Comparison of ENCODE assay signal across 14 cellular contexts in genomic region chr7:5492249-5493020, GRCh38. TPM values are rescaled to one million over a fixed set of nuclear protein-coding genes. Genes with fewer than 3 reads are reported as not detected.
DNase-seq lines count a peak whose midpoint lies in the region; ATAC-seq and TF ChIP-seq lines count a peak whose summit lies in the region.
"Had no signal": no experiment of that assay in that cellular context is flagged by ENCODE, and none has a peak within 500 bp of the region (broad histone marks: within the 10 kb centered on the region; RNA-seq: fewer than 3 reads in every experiment).

No MANE protein-coding gene starts in this region.

- no peak overlapping the region for H2BK5ac ChIP-seq in mesenchymal stem cell (ENCODE audit: low read depth, low read length, poor library complexity, severe bottlenecking)

- DNase-seq in A673 (ENCODE audit: low spot score) (peak; percentile 46), cerebellar nuclear complex (lab: John Stamatoyannopoulos, UW) (peak; percentile 45 to 79), mesenchymal stem cell (no peak), ascending aorta (ENCODE audit: low spot score in 2 of 2) (no peak)
- no peak for DNase-seq in stimulated activated CD4-positive, alpha-beta T cell treated with anti-CD3 and anti-CD28 coated beads, Interleukin-4, amount 100 ng/mL, for 24 hours
- DNase-seq: effector memory CD4-positive, alpha-beta T cell; MG63; NCI-H187 treated with DMSO at 0.1 percent for 48 hours; stimulated activated naive CD4-positive, alpha-beta T cell; T-helper 1 cell had no signal

- peak overlapping the region in 1 of 2 experiments; percentile 22 for H2BK12ac ChIP-seq in mesenchymal stem cell (ENCODE audit: low read length in 2 of 2)

- POLR2A ChIA-PET in A673 (lab: Charles Lee; ENCODE audit: low non-redundant PET), result no interaction called here

- H3K27me3 ChIP-seq in A673 (replicated peaks; ENCODE audit: insufficient read depth, low read depth, low read length, poor library complexity), result no peaks in the 10 kb centered on the region
- H3K27me3 ChIP-seq in HUES64 (ENCODE audit: insufficient read depth, low read length), result no peaks in the 10 kb centered on the region
- no peaks in the 10 kb centered on the region for H3K27me3 ChIP-seq in mesenchymal stem cell (ENCODE audit: control insufficient read depth in 1 of 2, insufficient read depth in 1 of 2, low read length in 2 of 2)
- no peaks in the 10 kb centered on the region for H3K27me3 ChIP-seq in ascending aorta
- H3K27me3 ChIP-seq: MG63 had no signal

- peaks cover 26% of the 10 kb centered on the region for H3K79me1 ChIP-seq in mesenchymal stem cell (replicated peaks; ENCODE audit: low read length, poor library complexity, severe bottlenecking)

- H3K9me3 ChIP-seq in A673 (ENCODE audit: low read depth, low read length, poor library complexity, severe bottlenecking) (no peaks in the 10 kb centered on the region), HUES64 (ENCODE audit: insufficient read depth, low read depth, low read length) (no peaks in the 10 kb centered on the region), mesenchymal stem cell (ENCODE audit: control insufficient read depth, low read length) (no peaks in the 10 kb centered on the region), ascending aorta (no peaks in the 10 kb centered on the region)
- H3K9me3 ChIP-seq: A549, MG63 had no signal

- H2AK5ac ChIP-seq in mesenchymal stem cell (ENCODE audit: low read length, severe bottlenecking), result peak overlapping the region; percentile 30

- H3K4me1 ChIP-seq in A673 (ENCODE audit: insufficient read depth, low read length, poor library complexity, severe bottlenecking) (peaks cover 14% of the 10 kb centered on the region), HUES64 (ENCODE audit: insufficient read depth, low read length) (peaks cover 7% of the 10 kb centered on the region; the same call in 1 of the 2 replicates), mesenchymal stem cell (ENCODE audit: control insufficient read depth, insufficient read depth, low read depth, low read length) (peaks cover 33% of the 10 kb centered on the region), ascending aorta (peaks cover 9 to 16% of the 10 kb centered on the region in 2 donors)

- no peak overlapping the region for H3K18ac ChIP-seq in mesenchymal stem cell (ENCODE audit: low read depth in 1 of 2, low read length in 2 of 2)

- intact Hi-C loops in A673 (cut with micrococcal nuclease; ENCODE audit: unreplicated experiment), result no loop called here
- intact Hi-C loops in ascending aorta (cut with DNase I), result no loop called here

- no peak overlapping the region for H2BK120ac ChIP-seq in mesenchymal stem cell (ENCODE audit: low read depth, low read length)

- H3K23ac ChIP-seq in mesenchymal stem cell (ENCODE audit: low read length in 2 of 2), result no peak overlapping the region

- CTCF ChIA-PET in A673 (lab: Charles Lee), result no interaction called here

- TF ChIP-seq CTCF in A673 (conservative IDR thresholded peaks at IDR 0.05; ENCODE audit: low read depth, low read length) (no peak), ascending aorta (IDR thresholded peaks at IDR 0.05) (no peak)

- ATAC-seq in HG03432 (IDR thresholded peaks at IDR 0.05; ENCODE audit: unreplicated experiment) (no peak), GM21528 (IDR thresholded peaks at IDR 0.05; ENCODE audit: low FRiP score, unreplicated experiment) (no peak)
- ATAC-seq: A549 had no signal

- no peak overlapping the region for H2BK15ac ChIP-seq in mesenchymal stem cell (ENCODE audit: low read depth, poor library complexity, severe bottlenecking)

- no peak overlapping the region for H2AFZ ChIP-seq in mesenchymal stem cell (ENCODE audit: low read depth, low read length)

- H4K91ac ChIP-seq in mesenchymal stem cell (ENCODE audit: low read length), result peak overlapping the region; percentile 49

- H3K14ac ChIP-seq in mesenchymal stem cell (ENCODE audit: low read length in 2 of 2), result peak overlapping the region in 1 of 2 experiments; percentile 29

- no TSS peak for BruUV-seq in A673 (replicated peaks; lab: Mats Ljungman, UMichigan)

- H3K4me3 ChIP-seq in A673 (ENCODE audit: low read depth, low read length, poor library complexity, severe bottlenecking) (no peak overlapping the region), HUES64 (ENCODE audit: low read length) (no peak overlapping the region), mesenchymal stem cell (ENCODE audit: insufficient read depth in 1 of 2, low read depth in 1 of 2, low read length in 2 of 2) (no peak overlapping the region), ascending aorta (no peak overlapping the region)
- H3K4me3 ChIP-seq: A549, MG63 had no signal

- H3K4ac ChIP-seq in mesenchymal stem cell (ENCODE audit: low read depth in 1 of 2, low read length in 2 of 2), result no peak overlapping the region

- WGBS in HUES64, result 77% methylated on average over 14 of the region's 19 CpGs
- 79% methylated on average over 15 of the region's 19 CpGs for WGBS in mesenchymal stem cell

- H4K8ac ChIP-seq in mesenchymal stem cell (ENCODE audit: low read length), result peak overlapping the region; percentile 27

- no peak overlapping the region; the same call in 1 of the 2 replicates for H3K9ac ChIP-seq in HUES64 (ENCODE audit: low read depth, low read length)
- no peak overlapping the region for H3K9ac ChIP-seq in mesenchymal stem cell (ENCODE audit: low read length)

- H3K27ac ChIP-seq in A673 (ENCODE audit: low read depth, low read length, poor library complexity, severe bottlenecking), result peak overlapping the region; percentile 62
- peak overlapping the region; percentile 1; the same call in 1 of the 2 replicates for H3K27ac ChIP-seq in HUES64 (ENCODE audit: low read depth, low read length)
- H3K27ac ChIP-seq in mesenchymal stem cell (ENCODE audit: low read length, poor library complexity, severe bottlenecking), result no peak overlapping the region
- H3K27ac ChIP-seq in ascending aorta, result no peak overlapping the region
- H3K27ac ChIP-seq: A549 had no signal

- H3K36me3 ChIP-seq in A673 (ENCODE audit: insufficient read depth, low read length, poor library complexity, severe bottlenecking), result no peaks in the 10 kb centered on the region
- peaks cover 14% of the 10 kb centered on the region for H3K36me3 ChIP-seq in HUES64 (ENCODE audit: insufficient read depth, low read length)
- H3K36me3 ChIP-seq in mesenchymal stem cell (ENCODE audit: control insufficient read depth in 1 of 2, insufficient read depth in 2 of 2, low read depth in 1 of 2, low read length in 2 of 2), result peaks cover 25 to 58% of the 10 kb centered on the region in 2 experiments
- H3K36me3 ChIP-seq in ascending aorta, result peaks cover 0 to 21% of the 10 kb centered on the region in 2 donors

- H3K4me2 ChIP-seq in mesenchymal stem cell (ENCODE audit: low read length, poor library complexity, severe bottlenecking), result no peak overlapping the region
- H3K4me2 ChIP-seq: A549 had no signal

RNA-seq across cellular contexts. Expression of gene FBXL18, which starts 21.2 kb away (rescaled TPM):
- 18.4 and 18.9 TPM in 2 replicates for total RNA-seq in A673 (2021)
- 7.8 TPM for polyA plus RNA-seq in HUES64 (2013, experiment 1 of 2)
- polyA plus RNA-seq in HUES64 (2013, experiment 2 of 2), result 7.5 TPM
- polyA plus RNA-seq in mesenchymal stem cell (2013, experiment 1 of 2), result 8.4 TPM
- 8.3 TPM for polyA plus RNA-seq in mesenchymal stem cell (2013, experiment 2 of 2)
- total RNA-seq in ascending aorta, result 31.7 TPM

RNA-seq across cellular contexts. Expression of gene ACTB, which starts 38.0 kb away (rescaled TPM):
- total RNA-seq in A673 (2021), result 3,928 and 4,273 TPM in 2 replicates
- polyA plus RNA-seq in HUES64 (2013, experiment 1 of 2), result 3,735 TPM
- polyA plus RNA-seq in HUES64 (2013, experiment 2 of 2), result 3,664 TPM
- 10,616 TPM for polyA plus RNA-seq in mesenchymal stem cell (2013, experiment 1 of 2)
- 10,486 TPM for polyA plus RNA-seq in mesenchymal stem cell (2013, experiment 2 of 2)
- total RNA-seq in ascending aorta, result 9,307 TPM

Comparison
In these comparisons a context has a peak if more than half of its experiments do, and no peak if none do; other contexts are left out.
1. DNase-seq: peak in A673 (single experiment) and cerebellar nuclear complex (2 of 2); none in mesenchymal stem cell (single experiment), ascending aorta (0 of 2) and stimulated activated CD4-positive, alpha-beta T cell treated with anti-CD3 and anti-CD28 coated beads, Interleukin-4, amount 100 ng/mL, for 24 hours (single experiment).
2. H3K27ac ChIP-seq: peak in A673 (single experiment) and HUES64 (single experiment); none in mesenchymal stem cell (single experiment) and ascending aorta (0 of 2).